ENCODE assay signal across 1 cellular context in the genomic region with DNA sequence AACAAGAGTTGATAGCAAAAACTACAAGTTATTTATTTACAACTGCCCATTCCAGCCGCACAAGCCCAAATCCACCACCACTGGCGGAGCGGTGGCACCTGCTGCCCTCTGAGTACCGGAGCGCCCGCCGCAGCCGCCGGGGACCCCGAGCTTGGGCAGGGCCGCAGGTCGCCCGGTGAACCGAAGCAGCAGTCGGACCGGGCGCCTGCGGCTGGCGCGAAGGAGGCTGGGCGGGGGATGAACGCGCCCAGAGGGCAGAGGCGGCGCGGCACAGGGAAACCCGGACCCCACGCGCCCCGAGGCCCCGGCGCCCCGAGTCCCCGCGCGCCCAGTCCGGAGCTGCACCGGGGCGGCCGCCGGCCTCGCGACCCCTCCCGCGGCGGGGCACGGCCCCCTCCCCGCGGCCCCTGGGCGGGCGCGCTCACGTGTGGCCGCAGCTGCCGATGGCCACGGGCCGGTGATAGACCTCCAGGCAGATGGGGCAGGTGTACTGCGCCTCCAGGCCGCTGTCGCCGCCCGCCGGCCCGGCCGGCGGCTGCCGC.
TF ChIP-seq lines count a peak whose summit lies in the region.

No MANE protein-coding gene starts in this region.

TF ChIP-seq in SK-N-SH treated with all-trans-retinoic acid at 6 μM for 48 hours, 23 proteins besides CTCF, POLR2A, EP300 and RAD21 (continued from another document):
- TF ChIP-seq, protein P1, sequence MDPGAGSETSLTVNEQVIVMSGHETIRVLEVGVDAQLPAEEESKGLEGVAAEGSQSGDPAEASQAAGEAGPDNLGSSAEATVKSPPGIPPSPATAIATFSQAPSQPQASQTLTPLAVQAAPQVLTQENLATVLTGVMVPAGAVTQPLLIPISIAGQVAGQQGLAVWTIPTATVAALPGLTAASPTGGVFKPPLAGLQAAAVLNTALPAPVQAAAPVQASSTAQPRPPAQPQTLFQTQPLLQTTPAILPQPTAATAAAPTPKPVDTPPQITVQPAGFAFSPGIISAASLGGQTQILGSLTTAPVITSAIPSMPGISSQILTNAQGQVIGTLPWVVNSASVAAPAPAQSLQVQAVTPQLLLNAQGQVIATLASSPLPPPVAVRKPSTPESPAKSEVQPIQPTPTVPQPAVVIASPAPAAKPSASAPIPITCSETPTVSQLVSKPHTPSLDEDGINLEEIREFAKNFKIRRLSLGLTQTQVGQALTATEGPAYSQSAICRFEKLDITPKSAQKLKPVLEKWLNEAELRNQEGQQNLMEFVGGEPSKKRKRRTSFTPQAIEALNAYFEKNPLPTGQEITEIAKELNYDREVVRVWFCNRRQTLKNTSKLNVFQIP (CRISPR knock-in tag; IDR thresholded peaks at IDR 0.05; ENCODE audit: borderline replicate concordance, low read depth) = no peak
- TF ChIP-seq SNAI2 (CRISPR knock-in tag; IDR thresholded peaks at IDR 0.05) = no peak
- TF ChIP-seq ESRRG (CRISPR knock-in tag; IDR thresholded peaks at IDR 0.05) = no peak
- no peak for TF ChIP-seq ISL1 (CRISPR knock-in tag; IDR thresholded peaks at IDR 0.05)
- no peak for TF ChIP-seq ARNTL (CRISPR knock-in tag; IDR thresholded peaks at IDR 0.05; ENCODE audit: borderline replicate concordance, low read depth)
